In genomic region chr3:39025222-39025970, GRCh38 we compare ENCODE assay signal across 1 cellular context.
A peak's percentile ranks its signal among the peaks of the same experiment; 100 is the strongest.
TF ChIP-seq lines count a peak whose summit lies in the region.

No MANE protein-coding gene starts in this region.

TF ChIP-seq in K562, 482 proteins besides CTCF, POLR2A, EP300 and RAD21 (continued from another document):
- TF ChIP-seq ZNF507 (tag; conservative IDR thresholded peaks at IDR 0.05) (peak; percentile 65), ZNF699 (CRISPR knock-in tag; IDR thresholded peaks at IDR 0.05; ENCODE audit: insufficient replicate concordance) (no peak), RHOXF2B (CRISPR knock-in tag; conservative IDR thresholded peaks at IDR 0.05) (no peak), U2AF2 (optimal IDR thresholded peaks at IDR 0.05; ENCODE audit: low read depth, low read length) (no peak), STAT5A (IDR thresholded peaks at IDR 0.05; ENCODE audit: borderline replicate concordance, low read length) (peak; percentile 49; the same call in 1 of the 2 replicates), NEUROD1 (IDR thresholded peaks at IDR 0.05; ENCODE audit: borderline replicate concordance, low read depth, low read length, partially characterized antibody) (no peak), NRF1 (conservative IDR thresholded peaks at IDR 0.05 in 1 of 2, IDR thresholded peaks at IDR 0.05 in 1 of 2) (no peak), ZNF239 (CRISPR knock-in tag; IDR thresholded peaks at IDR 0.05) (0 out of 2 replicates have a peak, but pooled peaks have one; percentile 8), ZNF174 (CRISPR knock-in tag; IDR thresholded peaks at IDR 0.05) (peak; percentile 48; the same call in 1 of the 2 replicates)
TF ChIP-seq in K562: peak in this region for 27.
